ENCODE assay signal across 1 cellular context in the genomic region with DNA sequence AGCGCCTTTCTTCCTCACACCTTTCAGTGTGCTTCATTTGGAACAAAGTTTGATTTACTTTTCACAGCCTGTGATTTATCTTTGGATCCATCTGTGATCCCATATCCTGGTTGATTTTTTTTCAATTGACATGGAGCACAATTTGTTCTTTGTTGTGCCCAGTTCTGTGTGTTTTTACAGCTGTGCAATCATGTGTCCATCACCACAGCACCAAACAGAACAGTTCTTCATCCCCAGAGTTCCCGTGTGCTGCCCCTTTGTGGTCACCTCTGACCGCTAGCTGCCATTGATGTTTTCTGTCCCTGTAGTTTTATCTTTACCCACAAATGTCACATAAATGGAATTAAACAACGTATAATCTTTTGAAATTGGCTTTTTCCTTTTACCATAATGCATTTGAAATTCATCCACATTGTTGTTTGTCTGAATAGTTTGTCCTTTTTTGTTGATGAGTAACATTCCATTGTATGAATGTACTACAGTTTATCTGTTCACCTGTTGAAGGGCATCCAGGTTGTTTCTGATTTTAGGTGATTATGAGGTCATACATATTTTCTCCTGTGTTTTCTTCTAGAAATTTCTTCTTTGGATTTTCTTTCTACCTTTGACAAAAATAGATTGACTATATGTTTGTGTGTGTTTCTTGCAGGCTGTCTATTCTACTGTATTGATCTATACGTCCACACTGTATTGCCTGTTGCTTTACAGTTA.
TF ChIP-seq lines count a peak whose summit lies in the region.

No MANE protein-coding gene starts in this region.

TF ChIP-seq in HepG2, 621 proteins besides CTCF, POLR2A, EP300 and RAD21 (continued from another document and continues in another):
- TF ChIP-seq, protein P1, sequence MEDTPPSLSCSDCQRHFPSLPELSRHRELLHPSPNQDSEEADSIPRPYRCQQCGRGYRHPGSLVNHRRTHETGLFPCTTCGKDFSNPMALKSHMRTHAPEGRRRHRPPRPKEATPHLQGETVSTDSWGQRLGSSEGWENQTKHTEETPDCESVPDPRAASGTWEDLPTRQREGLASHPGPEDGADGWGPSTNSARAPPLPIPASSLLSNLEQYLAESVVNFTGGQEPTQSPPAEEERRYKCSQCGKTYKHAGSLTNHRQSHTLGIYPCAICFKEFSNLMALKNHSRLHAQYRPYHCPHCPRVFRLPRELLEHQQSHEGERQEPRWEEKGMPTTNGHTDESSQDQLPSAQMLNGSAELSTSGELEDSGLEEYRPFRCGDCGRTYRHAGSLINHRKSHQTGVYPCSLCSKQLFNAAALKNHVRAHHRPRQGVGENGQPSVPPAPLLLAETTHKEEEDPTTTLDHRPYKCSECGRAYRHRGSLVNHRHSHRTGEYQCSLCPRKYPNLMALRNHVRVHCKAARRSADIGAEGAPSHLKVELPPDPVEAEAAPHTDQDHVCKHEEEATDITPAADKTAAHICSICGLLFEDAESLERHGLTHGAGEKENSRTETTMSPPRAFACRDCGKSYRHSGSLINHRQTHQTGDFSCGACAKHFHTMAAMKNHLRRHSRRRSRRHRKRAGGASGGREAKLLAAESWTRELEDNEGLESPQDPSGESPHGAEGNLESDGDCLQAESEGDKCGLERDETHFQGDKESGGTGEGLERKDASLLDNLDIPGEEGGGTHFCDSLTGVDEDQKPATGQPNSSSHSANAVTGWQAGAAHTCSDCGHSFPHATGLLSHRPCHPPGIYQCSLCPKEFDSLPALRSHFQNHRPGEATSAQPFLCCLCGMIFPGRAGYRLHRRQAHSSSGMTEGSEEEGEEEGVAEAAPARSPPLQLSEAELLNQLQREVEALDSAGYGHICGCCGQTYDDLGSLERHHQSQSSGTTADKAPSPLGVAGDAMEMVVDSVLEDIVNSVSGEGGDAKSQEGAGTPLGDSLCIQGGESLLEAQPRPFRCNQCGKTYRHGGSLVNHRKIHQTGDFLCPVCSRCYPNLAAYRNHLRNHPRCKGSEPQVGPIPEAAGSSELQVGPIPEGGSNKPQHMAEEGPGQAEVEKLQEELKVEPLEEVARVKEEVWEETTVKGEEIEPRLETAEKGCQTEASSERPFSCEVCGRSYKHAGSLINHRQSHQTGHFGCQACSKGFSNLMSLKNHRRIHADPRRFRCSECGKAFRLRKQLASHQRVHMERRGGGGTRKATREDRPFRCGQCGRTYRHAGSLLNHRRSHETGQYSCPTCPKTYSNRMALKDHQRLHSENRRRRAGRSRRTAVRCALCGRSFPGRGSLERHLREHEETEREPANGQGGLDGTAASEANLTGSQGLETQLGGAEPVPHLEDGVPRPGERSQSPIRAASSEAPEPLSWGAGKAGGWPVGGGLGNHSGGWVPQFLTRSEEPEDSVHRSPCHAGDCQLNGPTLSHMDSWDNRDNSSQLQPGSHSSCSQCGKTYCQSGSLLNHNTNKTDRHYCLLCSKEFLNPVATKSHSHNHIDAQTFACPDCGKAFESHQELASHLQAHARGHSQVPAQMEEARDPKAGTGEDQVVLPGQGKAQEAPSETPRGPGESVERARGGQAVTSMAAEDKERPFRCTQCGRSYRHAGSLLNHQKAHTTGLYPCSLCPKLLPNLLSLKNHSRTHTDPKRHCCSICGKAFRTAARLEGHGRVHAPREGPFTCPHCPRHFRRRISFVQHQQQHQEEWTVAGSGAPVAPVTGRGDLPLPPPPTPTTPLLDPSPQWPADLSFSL (CRISPR knock-in tag; IDR thresholded peaks at IDR 0.05) = no peak
- TF ChIP-seq NKX3-1 (CRISPR knock-in tag; IDR thresholded peaks at IDR 0.05) = no peak
- no peak for TF ChIP-seq FOXO4 (CRISPR knock-in tag; conservative IDR thresholded peaks at IDR 0.05)
- TF ChIP-seq MEIS2 (CRISPR knock-in tag; IDR thresholded peaks at IDR 0.05) = 0 out of 2 replicates have a peak, but pooled peaks have one; percentile 34
- TF ChIP-seq, protein P2, sequence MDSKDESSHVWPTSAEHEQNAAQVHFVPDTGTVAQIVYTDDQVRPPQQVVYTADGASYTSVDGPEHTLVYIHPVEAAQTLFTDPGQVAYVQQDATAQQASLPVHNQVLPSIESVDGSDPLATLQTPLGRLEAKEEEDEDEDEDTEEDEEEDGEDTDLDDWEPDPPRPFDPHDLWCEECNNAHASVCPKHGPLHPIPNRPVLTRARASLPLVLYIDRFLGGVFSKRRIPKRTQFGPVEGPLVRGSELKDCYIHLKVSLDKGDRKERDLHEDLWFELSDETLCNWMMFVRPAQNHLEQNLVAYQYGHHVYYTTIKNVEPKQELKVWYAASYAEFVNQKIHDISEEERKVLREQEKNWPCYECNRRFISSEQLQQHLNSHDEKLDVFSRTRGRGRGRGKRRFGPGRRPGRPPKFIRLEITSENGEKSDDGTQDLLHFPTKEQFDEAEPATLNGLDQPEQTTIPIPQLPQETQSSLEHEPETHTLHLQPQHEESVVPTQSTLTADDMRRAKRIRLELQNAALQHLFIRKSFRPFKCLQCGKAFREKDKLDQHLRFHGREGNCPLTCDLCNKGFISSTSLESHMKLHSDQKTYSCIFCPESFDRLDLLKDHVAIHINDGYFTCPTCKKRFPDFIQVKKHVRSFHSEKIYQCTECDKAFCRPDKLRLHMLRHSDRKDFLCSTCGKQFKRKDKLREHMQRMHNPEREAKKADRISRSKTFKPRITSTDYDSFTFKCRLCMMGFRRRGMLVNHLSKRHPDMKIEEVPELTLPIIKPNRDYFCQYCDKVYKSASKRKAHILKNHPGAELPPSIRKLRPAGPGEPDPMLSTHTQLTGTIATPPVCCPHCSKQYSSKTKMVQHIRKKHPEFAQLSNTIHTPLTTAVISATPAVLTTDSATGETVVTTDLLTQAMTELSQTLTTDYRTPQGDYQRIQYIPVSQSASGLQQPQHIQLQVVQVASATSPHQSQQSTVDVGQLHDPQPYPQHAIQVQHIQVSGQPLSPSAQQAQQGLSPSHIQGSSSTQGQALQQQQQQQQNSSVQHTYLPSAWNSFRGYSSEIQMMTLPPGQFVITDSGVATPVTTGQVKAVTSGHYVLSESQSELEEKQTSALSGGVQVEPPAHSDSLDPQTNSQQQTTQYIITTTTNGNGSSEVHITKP (CRISPR knock-in tag; IDR thresholded peaks at IDR 0.05; ENCODE audit: low read depth) = no peak
- TF ChIP-seq ZNF230 (CRISPR knock-in tag; IDR thresholded peaks at IDR 0.05) = no peak
- TF ChIP-seq TBX2 (CRISPR knock-in tag; IDR thresholded peaks at IDR 0.05; ENCODE audit: borderline replicate concordance) = peak; percentile 70; the same call in 1 of the 2 replicates
- TF ChIP-seq ZSCAN30 (CRISPR knock-in tag; IDR thresholded peaks at IDR 0.05) = no peak
- TF ChIP-seq ZNF234 (CRISPR knock-in tag; conservative IDR thresholded peaks at IDR 0.05) = no peak
- no peak for TF ChIP-seq TBX3 (IDR thresholded peaks at IDR 0.05; ENCODE audit: borderline replicate concordance)
- TF ChIP-seq ISL2 (CRISPR knock-in tag; IDR thresholded peaks at IDR 0.05) = no peak
- TF ChIP-seq KLF12 (CRISPR knock-in tag; IDR thresholded peaks at IDR 0.05; ENCODE audit: borderline replicate concordance) = no peak
- TF ChIP-seq NAIF1 (CRISPR knock-in tag; IDR thresholded peaks at IDR 0.05; ENCODE audit: borderline replicate concordance) = no peak
- TF ChIP-seq E2F5 (CRISPR knock-in tag; conservative IDR thresholded peaks at IDR 0.05) = no peak
- no peak for TF ChIP-seq ZNF773 (CRISPR knock-in tag; IDR thresholded peaks at IDR 0.05; ENCODE audit: borderline replicate concordance)
- no peak for TF ChIP-seq PHF21A (CRISPR knock-in tag; IDR thresholded peaks at IDR 0.05)
- TF ChIP-seq, protein P3, sequence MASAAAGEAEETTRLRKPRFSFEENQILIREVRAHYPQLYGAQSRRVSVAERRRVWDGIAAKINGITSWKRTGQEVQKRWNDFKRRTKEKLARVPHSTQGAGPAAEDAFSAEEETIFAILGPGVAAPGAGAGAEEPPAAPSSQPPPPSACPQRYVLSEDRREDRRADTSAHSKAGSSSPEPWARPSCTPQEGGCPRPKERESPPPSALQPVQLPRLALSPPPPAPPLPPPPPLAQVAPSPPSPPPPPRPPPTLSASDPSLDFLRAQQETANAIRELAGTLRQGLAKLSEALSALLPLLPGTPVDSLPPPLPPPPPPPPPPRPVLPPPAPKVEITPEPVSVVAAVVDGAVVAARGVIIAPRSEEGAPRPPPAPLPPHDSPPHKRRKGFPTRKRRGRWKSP (CRISPR knock-in tag; IDR thresholded peaks at IDR 0.05) = no peak
- TF ChIP-seq ZNF18 (CRISPR knock-in tag; IDR thresholded peaks at IDR 0.05; ENCODE audit: insufficient replicate concordance) = no peak
- TF ChIP-seq ATF7 (IDR thresholded peaks at IDR 0.05) = peak; percentile 50; the same call in 1 of the 2 replicates
- TF ChIP-seq ATF7 (CRISPR knock-in tag; IDR thresholded peaks at IDR 0.05) = no peak
- no peak for TF ChIP-seq ZBTB38 (CRISPR knock-in tag; IDR thresholded peaks at IDR 0.05)
- TF ChIP-seq RORA (CRISPR knock-in tag; IDR thresholded peaks at IDR 0.05) = no peak
- TF ChIP-seq HMGA1 (CRISPR knock-in tag; conservative IDR thresholded peaks at IDR 0.05) = no peak
- TF ChIP-seq CAMTA2 (CRISPR knock-in tag; IDR thresholded peaks at IDR 0.05; ENCODE audit: borderline replicate concordance) = no peak
- TF ChIP-seq ZNF431 (CRISPR knock-in tag; IDR thresholded peaks at IDR 0.05; ENCODE audit: borderline replicate concordance, low read depth) = no peak
- TF ChIP-seq HHEX (CRISPR knock-in tag; IDR thresholded peaks at IDR 0.05) = no peak
- TF ChIP-seq, protein P4, sequence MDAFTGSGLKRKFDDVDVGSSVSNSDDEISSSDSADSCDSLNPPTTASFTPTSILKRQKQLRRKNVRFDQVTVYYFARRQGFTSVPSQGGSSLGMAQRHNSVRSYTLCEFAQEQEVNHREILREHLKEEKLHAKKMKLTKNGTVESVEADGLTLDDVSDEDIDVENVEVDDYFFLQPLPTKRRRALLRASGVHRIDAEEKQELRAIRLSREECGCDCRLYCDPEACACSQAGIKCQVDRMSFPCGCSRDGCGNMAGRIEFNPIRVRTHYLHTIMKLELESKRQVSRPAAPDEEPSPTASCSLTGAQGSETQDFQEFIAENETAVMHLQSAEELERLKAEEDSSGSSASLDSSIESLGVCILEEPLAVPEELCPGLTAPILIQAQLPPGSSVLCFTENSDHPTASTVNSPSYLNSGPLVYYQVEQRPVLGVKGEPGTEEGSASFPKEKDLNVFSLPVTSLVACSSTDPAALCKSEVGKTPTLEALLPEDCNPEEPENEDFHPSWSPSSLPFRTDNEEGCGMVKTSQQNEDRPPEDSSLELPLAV (CRISPR knock-in tag; conservative IDR thresholded peaks at IDR 0.05; ENCODE audit: low read depth) = no peak
- TF ChIP-seq ZNF639 (CRISPR knock-in tag; conservative IDR thresholded peaks at IDR 0.05) = no peak
- no peak for TF ChIP-seq ZNF207 (IDR thresholded peaks at IDR 0.05; ENCODE audit: borderline replicate concordance)
- no peak for TF ChIP-seq REPIN1 (CRISPR knock-in tag; IDR thresholded peaks at IDR 0.05; ENCODE audit: borderline replicate concordance, low read depth)
- no peak for TF ChIP-seq ZNF282 (IDR thresholded peaks at IDR 0.05; ENCODE audit: partially characterized antibody)
- no peak for TF ChIP-seq ONECUT2 (CRISPR knock-in tag; IDR thresholded peaks at IDR 0.05)
- TF ChIP-seq, protein P5, sequence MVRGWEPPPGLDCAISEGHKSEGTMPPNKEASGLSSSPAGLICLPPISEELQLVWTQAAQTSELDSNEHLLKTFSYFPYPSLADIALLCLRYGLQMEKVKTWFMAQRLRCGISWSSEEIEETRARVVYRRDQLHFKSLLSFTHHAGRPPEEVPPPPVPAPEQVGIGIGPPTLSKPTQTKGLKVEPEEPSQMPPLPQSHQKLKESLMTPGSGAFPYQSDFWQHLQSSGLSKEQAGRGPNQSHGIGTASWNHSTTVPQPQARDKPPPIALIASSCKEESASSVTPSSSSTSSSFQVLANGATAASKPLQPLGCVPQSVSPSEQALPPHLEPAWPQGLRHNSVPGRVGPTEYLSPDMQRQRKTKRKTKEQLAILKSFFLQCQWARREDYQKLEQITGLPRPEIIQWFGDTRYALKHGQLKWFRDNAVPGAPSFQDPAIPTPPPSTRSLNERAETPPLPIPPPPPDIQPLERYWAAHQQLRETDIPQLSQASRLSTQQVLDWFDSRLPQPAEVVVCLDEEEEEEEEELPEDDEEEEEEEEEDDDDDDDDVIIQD (CRISPR knock-in tag; IDR thresholded peaks at IDR 0.05; ENCODE audit: low read depth) = 0 out of 2 replicates have a peak, but pooled peaks have one; percentile 25
- 0 out of 2 replicates have a peak, but pooled peaks have one; percentile 14 for TF ChIP-seq GATAD2A (CRISPR knock-in tag; IDR thresholded peaks at IDR 0.05)
- no peak for TF ChIP-seq ZNF766 (CRISPR knock-in tag; IDR thresholded peaks at IDR 0.05; ENCODE audit: borderline replicate concordance)
- no peak for TF ChIP-seq KLF9 (CRISPR knock-in tag; IDR thresholded peaks at IDR 0.05; ENCODE audit: low read depth)
